ENCODE assay signal across 8 cellular contexts in the genomic region with DNA sequence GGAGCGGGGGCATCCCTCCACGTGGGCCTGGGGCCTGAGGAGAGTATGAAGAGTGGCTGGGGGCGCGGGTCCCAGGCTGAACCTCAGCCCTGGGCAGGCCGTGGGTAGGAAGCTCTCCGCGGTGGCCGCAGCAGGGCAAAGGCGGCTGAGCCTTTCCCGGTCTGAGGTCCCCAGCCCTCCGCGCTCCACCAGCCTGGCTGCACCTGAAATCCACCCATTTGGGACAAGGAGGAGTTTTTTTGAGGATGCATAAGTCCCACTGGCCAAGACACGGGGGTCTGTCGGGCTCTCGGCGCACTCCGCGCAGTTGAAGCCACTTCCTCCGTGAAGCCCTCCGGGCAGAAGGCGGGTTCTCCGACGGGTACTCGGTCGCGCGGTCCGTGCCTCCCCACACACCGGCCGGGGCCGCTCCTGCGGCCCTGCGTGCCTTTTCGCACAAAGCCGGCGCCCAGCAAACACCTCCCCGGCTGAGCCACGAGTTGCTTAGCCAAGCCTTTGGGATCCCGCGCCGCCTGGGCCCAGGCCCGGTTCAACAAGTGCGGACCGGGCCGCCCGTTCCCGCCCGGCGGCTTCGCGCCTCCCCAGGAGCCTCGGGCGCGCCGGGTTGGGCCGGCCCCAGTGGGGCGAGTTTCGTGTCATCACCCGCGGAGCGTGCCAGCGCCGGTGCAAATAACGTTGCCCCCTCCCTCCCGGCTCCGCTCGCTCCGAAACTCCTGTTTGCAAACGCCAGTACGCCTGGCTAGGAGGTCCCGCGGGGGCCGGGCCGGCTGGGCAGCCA.
DNase-seq lines count a peak whose midpoint lies in the region; ATAC-seq and TF ChIP-seq lines count a peak whose summit lies in the region.

No MANE protein-coding gene starts in this region.

- ATAC-seq in GM19023 (IDR thresholded peaks at IDR 0.05; ENCODE audit: unreplicated experiment) (no peak), HG02970 (IDR thresholded peaks at IDR 0.05; ENCODE audit: low FRiP score, unreplicated experiment) (no peak)

- H3K27ac ChIP-seq in VCaP = peak overlapping the region; percentile 90

- peak; percentile 48 for DNase-seq in GM03348 (ENCODE audit: low spot score)
- DNase-seq in germinal center (ENCODE audit: low spot score) = peak; percentile 47
- peak; percentile 49 for DNase-seq in retina
- DNase-seq in DMS79 treated with DMSO at 0.1 percent for 48 hours (lab: John Stamatoyannopoulos, UW) = no peak
- DNase-seq in COLO829 (ENCODE audit: low spot score) = no peak

- no peak for TF ChIP-seq CTCF in VCaP (conservative IDR thresholded peaks at IDR 0.05)

Comparison
In these comparisons a context has a peak if more than half of its experiments do, and no peak if none do; other contexts are left out.
1. DNase-seq: peak in GM03348 (single experiment), germinal center (single experiment) and retina (single experiment); none in DMS79 treated with DMSO at 0.1 percent for 48 hours (single experiment) and COLO829 (single experiment).